ENCODE assay signal across 1 cellular context in genomic region chr6:20223119-20223518, GRCh38.
TF ChIP-seq lines count a peak whose summit lies in the region.

No MANE protein-coding gene starts in this region.

TF ChIP-seq in K562, 482 proteins besides CTCF, POLR2A, EP300 and RAD21 (continued from another document):
- TF ChIP-seq, protein P1, sequence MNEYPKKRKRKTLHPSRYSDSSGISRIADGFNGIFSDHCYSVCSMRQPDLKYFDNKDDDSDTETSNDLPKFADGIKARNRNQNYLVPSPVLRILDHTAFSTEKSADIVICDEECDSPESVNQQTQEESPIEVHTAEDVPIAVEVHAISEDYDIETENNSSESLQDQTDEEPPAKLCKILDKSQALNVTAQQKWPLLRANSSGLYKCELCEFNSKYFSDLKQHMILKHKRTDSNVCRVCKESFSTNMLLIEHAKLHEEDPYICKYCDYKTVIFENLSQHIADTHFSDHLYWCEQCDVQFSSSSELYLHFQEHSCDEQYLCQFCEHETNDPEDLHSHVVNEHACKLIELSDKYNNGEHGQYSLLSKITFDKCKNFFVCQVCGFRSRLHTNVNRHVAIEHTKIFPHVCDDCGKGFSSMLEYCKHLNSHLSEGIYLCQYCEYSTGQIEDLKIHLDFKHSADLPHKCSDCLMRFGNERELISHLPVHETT (CRISPR knock-in tag; conservative IDR thresholded peaks at IDR 0.05 in 1 of 2, IDR thresholded peaks at IDR 0.05 in 1 of 2) = no peak
- TF ChIP-seq, protein P2, sequence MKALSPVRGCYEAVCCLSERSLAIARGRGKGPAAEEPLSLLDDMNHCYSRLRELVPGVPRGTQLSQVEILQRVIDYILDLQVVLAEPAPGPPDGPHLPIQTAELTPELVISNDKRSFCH (CRISPR knock-in tag; IDR thresholded peaks at IDR 0.05) = no peak
- TF ChIP-seq, protein P2 (tag; IDR thresholded peaks at IDR 0.05) = no peak
- peak; percentile 35 for TF ChIP-seq SMARCB1 (IDR thresholded peaks at IDR 0.05; ENCODE audit: insufficient read length, low read depth)
- peak in 1 of 2 experiments; percentile 42 for TF ChIP-seq AFF1 (IDR thresholded peaks at IDR 0.05; ENCODE audit: low read depth in 1 of 2, partially characterized antibody in 2 of 2)
- peak; percentile 52; the same call in 1 of the 2 replicates for TF ChIP-seq CTBP1 (IDR thresholded peaks at IDR 0.05; ENCODE audit: borderline replicate concordance)
- TF ChIP-seq SIX5 (IDR thresholded peaks at IDR 0.05; ENCODE audit: borderline replicate concordance in 1 of 2, insufficient read depth in 1 of 2, low read depth in 1 of 2, low read length in 2 of 2) = no peak
- TF ChIP-seq, protein P3, sequence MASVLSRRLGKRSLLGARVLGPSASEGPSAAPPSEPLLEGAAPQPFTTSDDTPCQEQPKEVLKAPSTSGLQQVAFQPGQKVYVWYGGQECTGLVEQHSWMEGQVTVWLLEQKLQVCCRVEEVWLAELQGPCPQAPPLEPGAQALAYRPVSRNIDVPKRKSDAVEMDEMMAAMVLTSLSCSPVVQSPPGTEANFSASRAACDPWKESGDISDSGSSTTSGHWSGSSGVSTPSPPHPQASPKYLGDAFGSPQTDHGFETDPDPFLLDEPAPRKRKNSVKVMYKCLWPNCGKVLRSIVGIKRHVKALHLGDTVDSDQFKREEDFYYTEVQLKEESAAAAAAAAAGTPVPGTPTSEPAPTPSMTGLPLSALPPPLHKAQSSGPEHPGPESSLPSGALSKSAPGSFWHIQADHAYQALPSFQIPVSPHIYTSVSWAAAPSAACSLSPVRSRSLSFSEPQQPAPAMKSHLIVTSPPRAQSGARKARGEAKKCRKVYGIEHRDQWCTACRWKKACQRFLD (CRISPR knock-in tag; IDR thresholded peaks at IDR 0.05) = no peak
- TF ChIP-seq, protein P4, sequence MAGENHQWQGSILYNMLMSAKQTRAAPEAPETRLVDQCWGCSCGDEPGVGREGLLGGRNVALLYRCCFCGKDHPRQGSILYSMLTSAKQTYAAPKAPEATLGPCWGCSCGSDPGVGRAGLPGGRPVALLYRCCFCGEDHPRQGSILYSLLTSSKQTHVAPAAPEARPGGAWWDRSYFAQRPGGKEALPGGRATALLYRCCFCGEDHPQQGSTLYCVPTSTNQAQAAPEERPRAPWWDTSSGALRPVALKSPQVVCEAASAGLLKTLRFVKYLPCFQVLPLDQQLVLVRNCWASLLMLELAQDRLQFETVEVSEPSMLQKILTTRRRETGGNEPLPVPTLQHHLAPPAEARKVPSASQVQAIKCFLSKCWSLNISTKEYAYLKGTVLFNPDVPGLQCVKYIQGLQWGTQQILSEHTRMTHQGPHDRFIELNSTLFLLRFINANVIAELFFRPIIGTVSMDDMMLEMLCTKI (IDR thresholded peaks at IDR 0.05; ENCODE audit: partially characterized antibody) = no peak
- TF ChIP-seq ZNF583 (CRISPR knock-in tag; IDR thresholded peaks at IDR 0.05) = no peak
- peak; percentile 35; the same call in 1 of the 2 replicates for TF ChIP-seq ELF1 (tag; IDR thresholded peaks at IDR 0.05)
- no peak for TF ChIP-seq ILK (tag; IDR thresholded peaks at IDR 0.05; ENCODE audit: borderline replicate concordance, low read depth)
- no peak for TF ChIP-seq SIN3A (IDR thresholded peaks at IDR 0.05; ENCODE audit: borderline replicate concordance in 2 of 2, control insufficient read depth in 1 of 2, low read depth in 2 of 2, low read length in 2 of 2)
- TF ChIP-seq SPI1 (IDR thresholded peaks at IDR 0.05; ENCODE audit: borderline replicate concordance, low read depth, low read length) = peak; percentile 98
- TF ChIP-seq SOX6 (IDR thresholded peaks at IDR 0.05) = peak; percentile 23; the same call in 1 of the 2 replicates
- TF ChIP-seq, protein P5, sequence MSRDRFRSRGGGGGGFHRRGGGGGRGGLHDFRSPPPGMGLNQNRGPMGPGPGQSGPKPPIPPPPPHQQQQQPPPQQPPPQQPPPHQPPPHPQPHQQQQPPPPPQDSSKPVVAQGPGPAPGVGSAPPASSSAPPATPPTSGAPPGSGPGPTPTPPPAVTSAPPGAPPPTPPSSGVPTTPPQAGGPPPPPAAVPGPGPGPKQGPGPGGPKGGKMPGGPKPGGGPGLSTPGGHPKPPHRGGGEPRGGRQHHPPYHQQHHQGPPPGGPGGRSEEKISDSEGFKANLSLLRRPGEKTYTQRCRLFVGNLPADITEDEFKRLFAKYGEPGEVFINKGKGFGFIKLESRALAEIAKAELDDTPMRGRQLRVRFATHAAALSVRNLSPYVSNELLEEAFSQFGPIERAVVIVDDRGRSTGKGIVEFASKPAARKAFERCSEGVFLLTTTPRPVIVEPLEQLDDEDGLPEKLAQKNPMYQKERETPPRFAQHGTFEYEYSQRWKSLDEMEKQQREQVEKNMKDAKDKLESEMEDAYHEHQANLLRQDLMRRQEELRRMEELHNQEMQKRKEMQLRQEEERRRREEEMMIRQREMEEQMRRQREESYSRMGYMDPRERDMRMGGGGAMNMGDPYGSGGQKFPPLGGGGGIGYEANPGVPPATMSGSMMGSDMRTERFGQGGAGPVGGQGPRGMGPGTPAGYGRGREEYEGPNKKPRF (IDR thresholded peaks at IDR 0.05; ENCODE audit: low read depth, low read length) = no peak
- no peak for TF ChIP-seq PTRF (tag; IDR thresholded peaks at IDR 0.05)
